Comparison of ENCODE assay signal across 8 cellular contexts in the genomic region with DNA sequence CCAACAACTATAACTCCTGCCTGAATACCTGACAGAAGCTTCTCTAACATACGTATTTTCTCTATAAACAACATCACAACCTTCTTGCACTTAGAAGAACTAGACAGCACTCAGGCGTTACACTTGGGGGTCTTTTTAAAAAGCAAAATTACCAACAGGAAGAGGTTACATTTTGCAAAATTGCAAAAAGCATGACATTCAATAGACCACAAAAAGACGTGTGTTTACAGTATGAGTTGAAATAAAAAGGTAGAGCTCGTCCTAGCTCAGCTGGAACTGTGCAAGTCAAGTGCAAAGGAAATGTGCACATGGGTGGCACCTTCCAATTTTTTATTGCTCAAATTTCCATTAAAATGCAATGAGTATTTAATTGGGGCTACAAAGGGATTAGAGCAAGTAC.
"Had no signal": no experiment of that assay in that cellular context is flagged by ENCODE, and none has a peak within 500 bp of the region (broad histone marks: within the 10 kb centered on the region; RNA-seq: fewer than 3 reads in every experiment).

No MANE protein-coding gene starts in this region.

- H3K36me3 Mint-ChIP-seq: IgD-negative memory B cell had no signal

- H3K9me3 Mint-ChIP-seq: IgD-negative memory B cell had no signal

- H3K4me3 Mint-ChIP-seq: IgD-negative memory B cell had no signal

- DNase-seq: IMR-90, KBM-7, KG1 had no signal

- H3K4me3 ChIP-seq: K562 had no signal

- H3K27ac ChIP-seq: HL-60, KMS-11 had no signal

- H3K4me2 ChIP-seq: KMS-11 had no signal

- H3K27ac Mint-ChIP-seq: IgD-negative memory B cell had no signal

- H3K27me3 Mint-ChIP-seq: IgD-negative memory B cell had no signal

- H3K4me1 Mint-ChIP-seq: IgD-negative memory B cell had no signal

- ATAC-seq: HepG2, K562 had no signal
